ENCODE assay signal across 16 cellular contexts in the genomic region with DNA sequence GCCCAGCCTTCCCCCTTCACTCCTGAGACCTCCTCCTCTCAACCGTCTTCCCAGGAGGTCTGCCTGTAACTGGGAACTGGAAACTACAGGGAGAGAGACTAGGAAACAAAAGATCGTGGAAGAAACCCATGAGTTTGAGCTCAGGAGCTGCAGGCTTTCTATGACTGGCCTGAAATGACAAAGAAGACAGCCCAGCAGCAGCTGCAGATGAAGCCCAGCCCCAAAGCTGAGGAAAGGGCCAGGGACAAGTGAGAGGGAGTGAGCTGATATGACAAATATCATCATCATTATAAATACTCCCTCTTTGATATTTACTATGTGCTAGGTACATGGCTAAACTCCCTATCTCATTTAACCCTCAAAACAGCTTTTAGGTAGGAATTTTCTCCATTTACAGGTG.
DNase-seq lines count a peak whose midpoint lies in the region; ATAC-seq and TF ChIP-seq lines count a peak whose summit lies in the region.
"Had no signal": no experiment of that assay in that cellular context is flagged by ENCODE, and none has a peak within 500 bp of the region (broad histone marks: within the 10 kb centered on the region; RNA-seq: fewer than 3 reads in every experiment).

No MANE protein-coding gene starts in this region.

- H2AFZ ChIP-seq in GM23338 (no peak overlapping the region), IMR-90 (replicated peaks; ENCODE audit: low read length, poor library complexity) (peak overlapping the region; percentile 64), mesenchymal stem cell (ENCODE audit: low read depth, low read length) (no peak overlapping the region)

- WGBS in IMR-90 (ENCODE audit: extremely low coverage in 2 of 2, insufficient read length in 1 of 2), 2 experiments, result no CpG with 5 or more reads among the region's 2 CpGs
- 58% methylated on average over 2 of the region's 2 CpGs for WGBS in mesenchymal stem cell

- no TSS peak for BruUV-seq in IMR-90 (replicated peaks; lab: Mats Ljungman, UMichigan)

- no peak for TF ChIP-seq RAD21 in IMR-90 (IDR thresholded peaks at IDR 0.05; ENCODE audit: low read length)

- H4K20me1 ChIP-seq in GM23338 (replicated peaks; ENCODE audit: insufficient read depth) (no peaks in the 10 kb centered on the region), IMR-90 (ENCODE audit: insufficient read depth, low read length) (no peaks in the 10 kb centered on the region)

- H3K18ac ChIP-seq in IMR-90 (ENCODE audit: low read depth, low read length), result no peak overlapping the region
- H3K18ac ChIP-seq in mesenchymal stem cell (ENCODE audit: low read depth in 1 of 2, low read length in 2 of 2), result no peak overlapping the region

- H2BK120ac ChIP-seq in IMR-90 (ENCODE audit: low read depth, low read length) (no peak overlapping the region), mesenchymal stem cell (ENCODE audit: low read depth, low read length) (no peak overlapping the region)

- H3K9me3 ChIP-seq in IMR-90 (ENCODE audit: control insufficient read depth, insufficient read depth, low read length) (no peaks in the 10 kb centered on the region), mesenchymal stem cell (ENCODE audit: control insufficient read depth, low read length) (no peaks in the 10 kb centered on the region), skeletal muscle satellite cell (replicated peaks; ENCODE audit: low read length) (no peaks in the 10 kb centered on the region)
- H3K9me3 ChIP-seq: A549, BE2C had no signal

- DNase-seq in GM23338 (ENCODE audit: low spot score) (no peak), IMR-90 (no peak), mesenchymal stem cell (no peak), H4 (ENCODE audit: low spot score) (no peak), WTC11 (ENCODE audit: low spot score) (no peak)
- DNase-seq: BE2C; CD4-positive, alpha-beta memory T cell; DMS153; DMS79 treated with DMSO at 0.1 percent for 48 hours; EL; GOT3 had no signal

- peaks cover 2% of the 10 kb centered on the region for H3K27me3 Mint-ChIP-seq in GM23338 (ENCODE audit: insufficient read depth, low read depth, poor library complexity)
- H3K27me3 Mint-ChIP-seq in WTC11 (ENCODE audit: low read depth), result no peaks in the 10 kb centered on the region; the same call in 1 of the 2 replicates

- peak; percentile 38 for ATAC-seq in GM23338
- no peak for ATAC-seq in IMR-90 (ENCODE audit: low read depth)
- ATAC-seq in WTC11, result no peak; the same call in 1 of the 2 replicates
- ATAC-seq: A549, HCT116, HepG2 had no signal

- no peak overlapping the region for H2AK5ac ChIP-seq in IMR-90 (ENCODE audit: low read depth, low read length)
- no peak overlapping the region for H2AK5ac ChIP-seq in mesenchymal stem cell (ENCODE audit: low read length, severe bottlenecking)

- POLR2A ChIA-PET in IMR-90 (lab: Charles Lee; ENCODE audit: unreplicated experiment) (no interaction called here), WTC11 (lab: Charles Lee) (interaction anchor here (0.7 kb wide), 1 partner anchor 48 kb away, joined by 4 read pairs; no protein-coding TSS in a partner anchor)

- H3F3A ChIP-seq in GM23338 (replicated peaks; ENCODE audit: low read depth), result no peaks in the 10 kb centered on the region

- in situ Hi-C loops in IMR-90 (cut with MboI; ENCODE audit: low sequenced_read_pairs), result no loop called here

- H2BK5ac ChIP-seq in IMR-90 (ENCODE audit: low read depth, low read length, poor library complexity, severe bottlenecking) (no peak overlapping the region), mesenchymal stem cell (ENCODE audit: low read depth, low read length, poor library complexity, severe bottlenecking) (no peak overlapping the region)

- H3K9ac ChIP-seq in IMR-90 (ENCODE audit: low read depth, low read length), result no peak overlapping the region
- no peak overlapping the region for H3K9ac ChIP-seq in mesenchymal stem cell (ENCODE audit: low read length)
- H3K9ac ChIP-seq in skeletal muscle satellite cell (ENCODE audit: low read depth, low read length), result peak overlapping the region; percentile 14

- peaks cover 18% of the 10 kb centered on the region; the same call in 1 of the 2 replicates for H3K9me2 ChIP-seq in GM23338 (ENCODE audit: insufficient read depth)

- H3K79me2 ChIP-seq in GM23338 (replicated peaks; ENCODE audit: insufficient read depth), result no peaks in the 10 kb centered on the region

- CTCF ChIA-PET in IMR-90 (lab: Yijun Ruan, JAX) (no interaction called here), WTC11 (lab: Charles Lee) (interaction anchor here (0.8 to 1.9 kb wide), 3 partner anchors 45 to 116 kb away, joined by 3 to 9 read pairs (median 4); no protein-coding TSS in a partner anchor)

- H3K14ac ChIP-seq in IMR-90 (replicated peaks; ENCODE audit: low read depth, low read length), result no peak overlapping the region
- H3K14ac ChIP-seq in mesenchymal stem cell (ENCODE audit: low read length in 2 of 2), result no peak overlapping the region

- no peaks in the 10 kb centered on the region for H3K27me3 ChIP-seq in GM23338 (ENCODE audit: insufficient read depth)
- no peaks in the 10 kb centered on the region; the same call in none of the 2 replicates for H3K27me3 ChIP-seq in IMR-90 (ENCODE audit: control insufficient read depth, insufficient read depth, low read length)
- no peaks in the 10 kb centered on the region for H3K27me3 ChIP-seq in mesenchymal stem cell (ENCODE audit: control insufficient read depth in 1 of 2, insufficient read depth in 1 of 2, low read length in 2 of 2)
- H3K27me3 ChIP-seq in skeletal muscle satellite cell (ENCODE audit: control insufficient read depth, insufficient read depth, low read length), result no peaks in the 10 kb centered on the region

- H3K4me1 ChIP-seq in GM23338 (ENCODE audit: insufficient read depth), result no peaks in the 10 kb centered on the region
- no peaks in the 10 kb centered on the region for H3K4me1 ChIP-seq in IMR-90 (ENCODE audit: control insufficient read depth, insufficient read depth, low read length)
- H3K4me1 ChIP-seq in mesenchymal stem cell (ENCODE audit: control insufficient read depth, insufficient read depth, low read depth, low read length), result no peaks in the 10 kb centered on the region
- peaks cover 51% of the 10 kb centered on the region for H3K4me1 ChIP-seq in skeletal muscle satellite cell (ENCODE audit: control insufficient read depth, insufficient read depth, low read length)
- H3K4me1 ChIP-seq: BE2C had no signal

- no peak overlapping the region for H3K56ac ChIP-seq in IMR-90 (ENCODE audit: extremely low read depth, insufficient read depth, low read length)

- H3K36me3 Mint-ChIP-seq in GM23338 (ENCODE audit: low read depth) (no peaks in the 10 kb centered on the region), WTC11 (no peaks in the 10 kb centered on the region)
- H3K36me3 Mint-ChIP-seq: CD4-positive, alpha-beta memory T cell had no signal

- no peak overlapping the region for H2BK15ac ChIP-seq in IMR-90 (ENCODE audit: low read depth, low read length)
- H2BK15ac ChIP-seq in mesenchymal stem cell (ENCODE audit: low read depth, poor library complexity, severe bottlenecking), result peak overlapping the region; percentile 18

- H2AK9ac ChIP-seq in IMR-90 (replicated peaks; ENCODE audit: low read depth, low read length, poor library complexity), result no peak overlapping the region

- intact Hi-C loops in IMR-90 (cut with micrococcal nuclease), result no loop called here

- H3K4me2 ChIP-seq in GM23338 (no peak overlapping the region), IMR-90 (ENCODE audit: low read depth, low read length) (no peak overlapping the region), mesenchymal stem cell (ENCODE audit: low read length, poor library complexity, severe bottlenecking) (no peak overlapping the region), skeletal muscle satellite cell (ENCODE audit: low read length) (no peak overlapping the region)
- H3K4me2 ChIP-seq: A549 had no signal

- H3K9me1 ChIP-seq in IMR-90 (ENCODE audit: insufficient read depth, low read length), result no peaks in the 10 kb centered on the region

- H3K9me3 Mint-ChIP-seq in GM23338, result no peaks in the 10 kb centered on the region
- no peaks in the 10 kb centered on the region for H3K9me3 Mint-ChIP-seq in WTC11

- dilution Hi-C loops in IMR-90 (cut with HindIII; ENCODE audit: low sequenced_read_pairs, unreplicated experiment), result no loop called here

- no peak overlapping the region for H4K91ac ChIP-seq in IMR-90 (ENCODE audit: insufficient read depth, low read depth, low read length)
- no peak overlapping the region for H4K91ac ChIP-seq in mesenchymal stem cell (ENCODE audit: low read length)

- TF ChIP-seq CTCF in GM23338 (conservative IDR thresholded peaks at IDR 0.05; ENCODE audit: low read depth in 2 of 2) (no peak), IMR-90 (conservative IDR thresholded peaks at IDR 0.05; ENCODE audit: low read depth, low read length) (no peak), WTC11 (IDR thresholded peaks at IDR 0.05) (no peak)

- TF ChIP-seq POLR2A in IMR-90 (IDR thresholded peaks at IDR 0.05; ENCODE audit: low read depth, low read length), result no peak

- H3K79me1 ChIP-seq in IMR-90 (ENCODE audit: low read depth in 1 of 2, low read length in 2 of 2) (no peaks in the 10 kb centered on the region), mesenchymal stem cell (replicated peaks; ENCODE audit: low read length, poor library complexity, severe bottlenecking) (no peaks in the 10 kb centered on the region)

- no peak overlapping the region for H2BK12ac ChIP-seq in mesenchymal stem cell (ENCODE audit: low read length in 2 of 2)

- H3K27ac Mint-ChIP-seq in GM23338 (no peak overlapping the region), WTC11 (no peak overlapping the region)
- H3K27ac Mint-ChIP-seq: CD4-positive, alpha-beta memory T cell had no signal

- H4K8ac ChIP-seq in IMR-90 (ENCODE audit: low read depth in 2 of 2, low read length in 2 of 2), result no peak overlapping the region
- no peak overlapping the region for H4K8ac ChIP-seq in mesenchymal stem cell (ENCODE audit: low read length)

- H3K4me3 ChIP-seq in GM23338 (no peak overlapping the region), IMR-90 (ENCODE audit: insufficient read depth, low read depth, low read length) (no peak overlapping the region), mesenchymal stem cell (ENCODE audit: insufficient read depth in 1 of 2, low read depth in 1 of 2, low read length in 2 of 2) (no peak overlapping the region), skeletal muscle satellite cell (ENCODE audit: low read length) (no peak overlapping the region)
- H3K4me3 ChIP-seq: A549 had no signal

- H4K5ac ChIP-seq in IMR-90 (ENCODE audit: low read depth, low read length), result no peak overlapping the region

- H3K4me3 Mint-ChIP-seq in GM23338 (no peak overlapping the region), WTC11 (no peak overlapping the region)
- H3K4me3 Mint-ChIP-seq: CD4-positive, alpha-beta memory T cell had no signal

- H2BK20ac ChIP-seq in IMR-90 (ENCODE audit: low read depth, low read length), result no peak overlapping the region

- H3K23ac ChIP-seq in IMR-90 (ENCODE audit: low read depth, low read length) (no peak overlapping the region), mesenchymal stem cell (ENCODE audit: low read length in 2 of 2) (no peak overlapping the region)

- H3K4ac ChIP-seq in IMR-90 (ENCODE audit: low read depth, low read length), result no peak overlapping the region
- H3K4ac ChIP-seq in mesenchymal stem cell (ENCODE audit: low read depth in 1 of 2, low read length in 2 of 2), result no peak overlapping the region

- H3K4me1 Mint-ChIP-seq in GM23338, result peaks cover 7% of the 10 kb centered on the region; the same call in 2 of the 3 replicates
- H3K4me1 Mint-ChIP-seq in WTC11, result peaks cover 7% of the 10 kb centered on the region
- H3K4me1 Mint-ChIP-seq: CD4-positive, alpha-beta memory T cell had no signal

- H3K27ac ChIP-seq in GM23338 (ENCODE audit: low read depth), result no peak overlapping the region
- H3K27ac ChIP-seq in IMR-90 (ENCODE audit: insufficient read depth, low read length), result no peak overlapping the region
- H3K27ac ChIP-seq in mesenchymal stem cell (ENCODE audit: low read length, poor library complexity, severe bottlenecking), result no peak overlapping the region
- H3K27ac ChIP-seq: C4-2B had no signal

- H3K36me3 ChIP-seq in GM23338 (ENCODE audit: insufficient read depth) (no peaks in the 10 kb centered on the region), IMR-90 (ENCODE audit: control insufficient read depth, insufficient read depth, low read length) (no peaks in the 10 kb centered on the region), mesenchymal stem cell (ENCODE audit: control insufficient read depth in 1 of 2, insufficient read depth in 2 of 2, low read depth in 1 of 2, low read length in 2 of 2) (no peaks in the 10 kb centered on the region), skeletal muscle satellite cell (ENCODE audit: insufficient read depth, low read length) (no peaks in the 10 kb centered on the region)
- H3K36me3 ChIP-seq: BE2C had no signal
